11 cellular contexts compared by ENCODE assay signal in genomic region chr3:139830817-139831216, GRCh38.
DNase-seq lines count a peak whose midpoint lies in the region; ATAC-seq lines count a peak whose summit lies in the region.
"Had no signal": no experiment of that assay in that cellular context is flagged by ENCODE, and none has a peak within 500 bp of the region (broad histone marks: within the 10 kb centered on the region; RNA-seq: fewer than 3 reads in every experiment).

No MANE protein-coding gene starts in this region.

- H2BK5ac ChIP-seq in trophoblast cell (ENCODE audit: low read depth, low read length, poor library complexity): no peak overlapping the region

- DNase-seq in NCI-H146 (lab: John Stamatoyannopoulos, UW) (peak; percentile 98), SK-N-DZ (ENCODE audit: low spot score) (peak; percentile 57), left ventricle myocardium superior (peak; percentile 79), trophoblast cell (peak; percentile 16 to 20)
- DNase-seq in stimulated activated naive CD4-positive, alpha-beta T cell treated with Interleukin-2 at 50 U/mL for 16 hours (lab: John Stamatoyannopoulos, UW): no peak
- DNase-seq in stimulated activated CD4-positive, alpha-beta T cell treated with anti-CD3 and anti-CD28 coated beads, Interleukin-4, amount 100 ng/mL, for 1 hour: no peak
- DNase-seq: HCEC 1CT had no signal

- no CpG with 5 or more reads among the region's 11 CpGs for WGBS in trophoblast cell (ENCODE audit: extremely low coverage, insufficient coverage, insufficient read length)

- H3K36me3 ChIP-seq in trophoblast cell (ENCODE audit: control insufficient read depth in 1 of 2, insufficient read depth in 2 of 2, low read length in 2 of 2): no peaks in the 10 kb centered on the region

- no peak overlapping the region for H2BK120ac ChIP-seq in trophoblast cell (ENCODE audit: insufficient read depth, low read length, poor library complexity)

- H3K4me3 ChIP-seq in trophoblast cell (ENCODE audit: low read depth, low read length): no peak overlapping the region

- H2BK12ac ChIP-seq in trophoblast cell (ENCODE audit: low read length): no peak overlapping the region

- H3K4me1 ChIP-seq in trophoblast cell (ENCODE audit: control insufficient read depth in 1 of 2, insufficient read depth in 2 of 2, low read length in 2 of 2): peaks cover 8 to 16% of the 10 kb centered on the region in 2 experiments

- peaks cover 1% of the 10 kb centered on the region for H3K79me2 ChIP-seq in trophoblast cell (ENCODE audit: control insufficient read depth, insufficient read depth, low read length, poor library complexity)

- peak overlapping the region; percentile 32 for H3K27ac ChIP-seq in trophoblast cell (ENCODE audit: low read depth, low read length)
- H3K27ac ChIP-seq: VCaP had no signal

- H2AK5ac ChIP-seq in trophoblast cell (ENCODE audit: low read length): no peak overlapping the region

- no peak overlapping the region for H3K18ac ChIP-seq in trophoblast cell (ENCODE audit: low read length)

- H3K9ac ChIP-seq in trophoblast cell (ENCODE audit: low read length): no peak overlapping the region

- H3K9me3 ChIP-seq in trophoblast cell (ENCODE audit: insufficient read depth, low read depth, low read length): no peaks in the 10 kb centered on the region

- no peak overlapping the region for H3K14ac ChIP-seq in trophoblast cell (ENCODE audit: low read length)

- no peak overlapping the region for H3K23ac ChIP-seq in trophoblast cell (ENCODE audit: low read length)

- H4K12ac ChIP-seq in trophoblast cell (ENCODE audit: low read depth, low read length): no peak overlapping the region

- no peak overlapping the region for H2AFZ ChIP-seq in trophoblast cell (ENCODE audit: insufficient read depth, low read length, poor library complexity)

- H4K8ac ChIP-seq in trophoblast cell (ENCODE audit: low read depth, low read length): no peak overlapping the region

- intact Hi-C loops in left ventricle myocardium superior (cut with micrococcal nuclease): no loop called here

- peak; percentile 94 for ATAC-seq in left ventricle myocardium superior
- no peak for ATAC-seq in GM21619 (IDR thresholded peaks at IDR 0.05; ENCODE audit: unreplicated experiment)
- ATAC-seq in HG03460 (IDR thresholded peaks at IDR 0.05; ENCODE audit: unreplicated experiment): no peak
- ATAC-seq: activated naive CD4-positive, alpha-beta T cell treated with anti-CD3 and anti-CD28 coated beads, Interleukin-2, amount 50 U/mL, for 72 hours had no signal

- H3K4me2 ChIP-seq in trophoblast cell (ENCODE audit: low read length): no peak overlapping the region

- peaks cover 20% of the 10 kb centered on the region for H3K79me1 ChIP-seq in trophoblast cell (ENCODE audit: low read length)

- H4K91ac ChIP-seq in trophoblast cell (ENCODE audit: low read depth, low read length): no peak overlapping the region

- H3K27me3 ChIP-seq in trophoblast cell (ENCODE audit: insufficient read depth, low read length): no peaks in the 10 kb centered on the region

- no peak overlapping the region for H3K4ac ChIP-seq in trophoblast cell (ENCODE audit: low read depth, low read length)

Comparison
In these comparisons a context has a peak if more than half of its experiments do, and no peak if none do; other contexts are left out.
1. DNase-seq: peak in NCI-H146 (single experiment), SK-N-DZ (single experiment), left ventricle myocardium superior (single experiment) and trophoblast cell (2 of 2); none in stimulated activated naive CD4-positive, alpha-beta T cell treated with Interleukin-2 at 50 U/mL for 16 hours (single experiment) and stimulated activated CD4-positive, alpha-beta T cell treated with anti-CD3 and anti-CD28 coated beads, Interleukin-4, amount 100 ng/mL, for 1 hour (single experiment).